Comparison of ENCODE assay signal across 8 cellular contexts in genomic region chr19:14375055-14375581, GRCh38. TPM values are rescaled to one million over a fixed set of nuclear protein-coding genes. Genes with fewer than 3 reads are reported as not detected.
DNase-seq lines count a peak whose midpoint lies in the region; ATAC-seq, FAIRE-seq and TF ChIP-seq lines count a peak whose summit lies in the region.

No MANE protein-coding gene starts in this region.

- no peaks in the 10 kb centered on the region for H3K36me3 Mint-ChIP-seq in progenitor cell of endocrine pancreas (ENCODE audit: insufficient read depth)

- peak; percentile 39 for ATAC-seq in GM19397 (IDR thresholded peaks at IDR 0.05; ENCODE audit: unreplicated experiment)
- ATAC-seq in psoas muscle, result peak; percentile 25 to 48 (median 32)
- no peak for ATAC-seq in GM21526 (IDR thresholded peaks at IDR 0.05; ENCODE audit: low FRiP score, unreplicated experiment)

- no peak overlapping the region for H3K27ac Mint-ChIP-seq in progenitor cell of endocrine pancreas

- H3K27me3 Mint-ChIP-seq in progenitor cell of endocrine pancreas, result no peaks in the 10 kb centered on the region

- H3K27ac ChIP-seq in psoas muscle, result peak overlapping the region; percentile 95

- H3K4me3 Mint-ChIP-seq in progenitor cell of endocrine pancreas (ENCODE audit: low read depth), result no peak overlapping the region

- H3K27me3 ChIP-seq in psoas muscle (ENCODE audit: insufficient read depth in 3 of 3, low read length in 2 of 3), result no peaks in the 10 kb centered on the region

- no peaks in the 10 kb centered on the region for H3K9me3 Mint-ChIP-seq in progenitor cell of endocrine pancreas (ENCODE audit: low read depth)

- no peaks in the 10 kb centered on the region for H3K36me3 ChIP-seq in psoas muscle (ENCODE audit: insufficient read depth in 1 of 2, low read depth in 1 of 2)

- H3K4me3 ChIP-seq in psoas muscle, result peak overlapping the region; percentile 48

- FAIRE-seq in frontal cortex (lab: Jason Lieb, UNC), result no peak

- peaks cover 24% of the 10 kb centered on the region for H3K4me1 ChIP-seq in psoas muscle

- H3K9me3 ChIP-seq in psoas muscle, result no peaks in the 10 kb centered on the region

- intact Hi-C loops in psoas muscle (cut with DNase I), result no loop called here

- TF ChIP-seq CTCF in psoas muscle (IDR thresholded peaks at IDR 0.05), result no peak
- no peak for TF ChIP-seq CTCF in progenitor cell of endocrine pancreas (IDR thresholded peaks at IDR 0.05; ENCODE audit: unreplicated experiment)

- 24 to 31% (median 28%) methylated on average over 12 of the region's 12 CpGs for WGBS in psoas muscle, 3 donors

- H3K4me1 Mint-ChIP-seq in progenitor cell of endocrine pancreas (ENCODE audit: low read depth), result peaks cover 6% of the 10 kb centered on the region

- DNase-seq in UCSD-AML1 (lab: John Stamatoyannopoulos, UW; ENCODE audit: unreplicated experiment), result peak; percentile 86
- peak; percentile 26 for DNase-seq in dermis blood vessel endothelial cell
- peak; percentile 37 to 70 for DNase-seq in psoas muscle
- no peak for DNase-seq in frontal cortex (ENCODE audit: low spot score in 2 of 2)
- no peak for DNase-seq in progenitor cell of endocrine pancreas (ENCODE audit: low spot score, unreplicated experiment)
- DNase-seq in NCI-H69 (lab: John Stamatoyannopoulos, UW), result no peak

RNA-seq across cellular contexts. Expression of gene ADGRE5, which starts 6.1 kb away (rescaled TPM):
- 5.3 and 12.7 TPM in 2 replicates for total RNA-seq in dermis blood vessel endothelial cell
- 10 to 100 TPM; 20.8 to 57.6 (median 40.1) TPM for total RNA-seq in psoas muscle
- polyA plus RNA-seq in psoas muscle, result 10 to 100 TPM; 15.6 to 40.2 (median 28.5) TPM
- 0.82 TPM for total RNA-seq in frontal cortex
- total RNA-seq in progenitor cell of endocrine pancreas, result 0.96 and 1.0 TPM in 2 replicates

RNA-seq across cellular contexts. Expression of gene DDX39A, which starts 44.0 kb away (rescaled TPM):
- total RNA-seq in dermis blood vessel endothelial cell, result 104 and 123 TPM in 2 replicates
- 10 to 100 TPM; 14.8 to 32.4 (median 26.6) TPM for total RNA-seq in psoas muscle
- 10 to 100 TPM; 38.7 to 93.0 (median 45.3) TPM for polyA plus RNA-seq in psoas muscle
- 29.8 TPM for total RNA-seq in frontal cortex
- total RNA-seq in progenitor cell of endocrine pancreas, result 66.9 and 74.2 TPM in 2 replicates

RNA-seq across cellular contexts. Expression of gene PKN1, which starts 58.0 kb away (rescaled TPM):
- total RNA-seq in dermis blood vessel endothelial cell, result 282 and 439 TPM in 2 replicates
- total RNA-seq in psoas muscle, result 100 to 1,000 TPM in 2 of 4 donors, 10 to 100 TPM in 2; 61.1 to 136 (median 102) TPM
- polyA plus RNA-seq in psoas muscle, result 10 to 100 TPM; 40.7 to 69.2 (median 62.9) TPM
- 99.5 TPM for total RNA-seq in frontal cortex
- 106 TPM in 2 replicates for total RNA-seq in progenitor cell of endocrine pancreas

Comparison
In these comparisons a context has a peak if more than half of its experiments do, and no peak if none do; other contexts are left out.
1. DNase-seq: peak in UCSD-AML1 (single experiment), dermis blood vessel endothelial cell (single experiment) and psoas muscle (2 of 2); none in frontal cortex (0 of 2), progenitor cell of endocrine pancreas (single experiment) and NCI-H69 (single experiment).